In genomic region chr5:148408092-148408491, GRCh38 we compare ENCODE assay signal across 16 cellular contexts.
"Had no signal": no experiment of that assay in that cellular context is flagged by ENCODE, and none has a peak within 500 bp of the region (broad histone marks: within the 10 kb centered on the region; RNA-seq: fewer than 3 reads in every experiment).

No MANE protein-coding gene starts in this region.

- H3K27ac Mint-ChIP-seq: activated naive CD8-positive, alpha-beta T cell treated with anti-CD3 and anti-CD28 coated beads, Interleukin-2, amount 10 ng/mL, durations not matched to agents 7 days and 5 days; dendritic cell treated with granulocyte-macrophage colony-stimulating factor and Interleukin-4, amounts not matched to agents 40 ng/mL and 50 ng/mL, for 4 days; mesothelial cell of epicardium; stimulated activated naive B cell treated with anti-CD40 and anti-IgM and Interleukin-4, amounts not matched to agents 10 μg/mL and 1 μg/mL and 100 μg/mL, for 72 hours had no signal

- H3K27me3 Mint-ChIP-seq: activated naive CD8-positive, alpha-beta T cell treated with anti-CD3 and anti-CD28 coated beads, Interleukin-2, amount 10 ng/mL, durations not matched to agents 7 days and 5 days; dendritic cell treated with granulocyte-macrophage colony-stimulating factor and Interleukin-4, amounts not matched to agents 40 ng/mL and 50 ng/mL, for 4 days; effector memory CD8-positive, alpha-beta T cell; stimulated activated naive B cell treated with anti-CD40 and anti-IgM and Interleukin-4, amounts not matched to agents 10 μg/mL and 1 μg/mL and 100 μg/mL, for 72 hours had no signal

- H3K4me3 Mint-ChIP-seq: activated naive CD8-positive, alpha-beta T cell treated with anti-CD3 and anti-CD28 coated beads, Interleukin-2, amount 10 ng/mL, durations not matched to agents 7 days and 5 days; dendritic cell treated with granulocyte-macrophage colony-stimulating factor and Interleukin-4, amounts not matched to agents 40 ng/mL and 50 ng/mL, for 4 days; effector memory CD8-positive, alpha-beta T cell; mesothelial cell of epicardium; stimulated activated naive B cell treated with anti-CD40 and anti-IgM and Interleukin-4, amounts not matched to agents 10 μg/mL and 1 μg/mL and 100 μg/mL, for 72 hours had no signal

- H3K4me3 ChIP-seq: ascending aorta, breast epithelium, gastroesophageal sphincter, lung, thyroid gland had no signal

- ATAC-seq: effector memory CD8-positive, alpha-beta T cell; gastroesophageal sphincter; left colon; SK-N-SH treated with all-trans-retinoic acid at 6 μM for 48 hours; stimulated activated naive B cell treated with anti-CD40 and anti-IgM and Interleukin-4, amounts not matched to agents 10 μg/mL and 1 μg/mL and 100 μg/mL, for 72 hours had no signal

- DNase-seq: activated CD4-positive, alpha-beta T cell treated with anti-CD3 and anti-CD28 coated beads for 4 hours; activated naive CD8-positive, alpha-beta T cell treated with anti-CD3 and anti-CD28 coated beads, Interleukin-2, amount 10 ng/mL, durations not matched to agents 7 days and 5 days; activated T-cell treated with anti-CD3 and anti-CD28 coated beads, Interleukin-2, amount 50 U/mL, for 48 hours; cerebellar nuclear complex; effector memory CD8-positive, alpha-beta T cell; left colon; stimulated activated naive B cell treated with anti-CD40 and anti-IgM and Interleukin-4, amounts not matched to agents 10 μg/mL and 1 μg/mL and 100 μg/mL, for 72 hours; thyroid gland had no signal

- H3K9me3 Mint-ChIP-seq: activated naive CD8-positive, alpha-beta T cell treated with anti-CD3 and anti-CD28 coated beads, Interleukin-2, amount 10 ng/mL, durations not matched to agents 7 days and 5 days; dendritic cell treated with granulocyte-macrophage colony-stimulating factor and Interleukin-4, amounts not matched to agents 40 ng/mL and 50 ng/mL, for 4 days; effector memory CD8-positive, alpha-beta T cell; mesothelial cell of epicardium; stimulated activated naive B cell treated with anti-CD40 and anti-IgM and Interleukin-4, amounts not matched to agents 10 μg/mL and 1 μg/mL and 100 μg/mL, for 72 hours had no signal

- FAIRE-seq: urothelium cell line had no signal

- H3K4me1 Mint-ChIP-seq: activated naive CD8-positive, alpha-beta T cell treated with anti-CD3 and anti-CD28 coated beads, Interleukin-2, amount 10 ng/mL, durations not matched to agents 7 days and 5 days; mesothelial cell of epicardium had no signal
